Comparison of ENCODE assay signal across 1 cellular context in the genomic region with DNA sequence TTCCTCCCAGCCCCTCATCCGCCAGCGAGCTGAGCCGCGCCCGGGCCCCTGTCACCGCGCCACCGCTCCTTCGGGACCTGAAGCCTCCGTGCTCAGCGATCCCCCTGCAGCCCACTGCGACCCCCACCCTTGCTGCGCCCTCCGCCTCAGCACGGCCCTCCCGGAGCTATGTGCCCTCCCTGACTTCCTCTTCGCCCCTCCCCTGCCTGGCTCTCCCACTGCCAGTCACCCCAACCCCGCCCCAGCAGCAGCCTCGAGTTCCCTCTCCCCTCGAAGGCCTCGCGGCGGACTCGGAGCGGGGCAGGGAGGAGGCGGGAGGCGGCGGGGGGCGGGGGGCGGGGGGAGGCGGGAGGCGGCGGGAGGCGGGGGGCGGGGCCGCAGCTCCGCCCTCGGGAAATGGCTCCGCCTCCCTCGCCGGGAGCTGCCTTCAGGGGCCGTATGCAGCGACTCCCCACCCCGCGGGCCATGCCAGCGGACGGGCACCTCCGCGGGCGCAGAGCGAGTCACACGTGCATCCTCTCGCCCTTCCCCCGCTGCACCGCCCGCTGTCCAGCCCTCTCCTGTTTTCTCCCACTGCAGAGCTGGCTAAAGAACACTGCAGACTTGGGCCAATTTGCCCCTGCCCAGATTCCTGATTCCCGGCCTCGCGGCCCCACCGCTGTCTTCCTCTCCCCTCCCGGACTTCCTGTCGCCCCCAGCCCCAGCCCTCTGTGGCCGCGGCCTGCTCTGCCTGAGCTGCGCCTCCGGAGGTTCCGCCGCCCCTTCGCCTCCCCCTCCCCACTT.
TF ChIP-seq lines count a peak whose summit lies in the region.

No MANE protein-coding gene starts in this region.

TF ChIP-seq in HEK293, 187 proteins besides CTCF, POLR2A, EP300 and RAD21 (continued from another document and continues in another):
- TF ChIP-seq, protein P1, sequence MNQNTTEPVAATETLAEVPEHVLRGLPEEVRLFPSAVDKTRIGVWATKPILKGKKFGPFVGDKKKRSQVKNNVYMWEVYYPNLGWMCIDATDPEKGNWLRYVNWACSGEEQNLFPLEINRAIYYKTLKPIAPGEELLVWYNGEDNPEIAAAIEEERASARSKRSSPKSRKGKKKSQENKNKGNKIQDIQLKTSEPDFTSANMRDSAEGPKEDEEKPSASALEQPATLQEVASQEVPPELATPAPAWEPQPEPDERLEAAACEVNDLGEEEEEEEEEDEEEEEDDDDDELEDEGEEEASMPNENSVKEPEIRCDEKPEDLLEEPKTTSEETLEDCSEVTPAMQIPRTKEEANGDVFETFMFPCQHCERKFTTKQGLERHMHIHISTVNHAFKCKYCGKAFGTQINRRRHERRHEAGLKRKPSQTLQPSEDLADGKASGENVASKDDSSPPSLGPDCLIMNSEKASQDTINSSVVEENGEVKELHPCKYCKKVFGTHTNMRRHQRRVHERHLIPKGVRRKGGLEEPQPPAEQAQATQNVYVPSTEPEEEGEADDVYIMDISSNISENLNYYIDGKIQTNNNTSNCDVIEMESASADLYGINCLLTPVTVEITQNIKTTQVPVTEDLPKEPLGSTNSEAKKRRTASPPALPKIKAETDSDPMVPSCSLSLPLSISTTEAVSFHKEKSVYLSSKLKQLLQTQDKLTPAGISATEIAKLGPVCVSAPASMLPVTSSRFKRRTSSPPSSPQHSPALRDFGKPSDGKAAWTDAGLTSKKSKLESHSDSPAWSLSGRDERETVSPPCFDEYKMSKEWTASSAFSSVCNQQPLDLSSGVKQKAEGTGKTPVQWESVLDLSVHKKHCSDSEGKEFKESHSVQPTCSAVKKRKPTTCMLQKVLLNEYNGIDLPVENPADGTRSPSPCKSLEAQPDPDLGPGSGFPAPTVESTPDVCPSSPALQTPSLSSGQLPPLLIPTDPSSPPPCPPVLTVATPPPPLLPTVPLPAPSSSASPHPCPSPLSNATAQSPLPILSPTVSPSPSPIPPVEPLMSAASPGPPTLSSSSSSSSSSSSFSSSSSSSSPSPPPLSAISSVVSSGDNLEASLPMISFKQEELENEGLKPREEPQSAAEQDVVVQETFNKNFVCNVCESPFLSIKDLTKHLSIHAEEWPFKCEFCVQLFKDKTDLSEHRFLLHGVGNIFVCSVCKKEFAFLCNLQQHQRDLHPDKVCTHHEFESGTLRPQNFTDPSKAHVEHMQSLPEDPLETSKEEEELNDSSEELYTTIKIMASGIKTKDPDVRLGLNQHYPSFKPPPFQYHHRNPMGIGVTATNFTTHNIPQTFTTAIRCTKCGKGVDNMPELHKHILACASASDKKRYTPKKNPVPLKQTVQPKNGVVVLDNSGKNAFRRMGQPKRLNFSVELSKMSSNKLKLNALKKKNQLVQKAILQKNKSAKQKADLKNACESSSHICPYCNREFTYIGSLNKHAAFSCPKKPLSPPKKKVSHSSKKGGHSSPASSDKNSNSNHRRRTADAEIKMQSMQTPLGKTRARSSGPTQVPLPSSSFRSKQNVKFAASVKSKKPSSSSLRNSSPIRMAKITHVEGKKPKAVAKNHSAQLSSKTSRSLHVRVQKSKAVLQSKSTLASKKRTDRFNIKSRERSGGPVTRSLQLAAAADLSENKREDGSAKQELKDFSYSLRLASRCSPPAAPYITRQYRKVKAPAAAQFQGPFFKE (tag by site-specific recombination; IDR thresholded peaks at IDR 0.05; ENCODE audit: borderline replicate concordance), result no peak
- TF ChIP-seq ZNF146 (tag by site-specific recombination; IDR thresholded peaks at IDR 0.05), result no peak
- TF ChIP-seq, protein P2, sequence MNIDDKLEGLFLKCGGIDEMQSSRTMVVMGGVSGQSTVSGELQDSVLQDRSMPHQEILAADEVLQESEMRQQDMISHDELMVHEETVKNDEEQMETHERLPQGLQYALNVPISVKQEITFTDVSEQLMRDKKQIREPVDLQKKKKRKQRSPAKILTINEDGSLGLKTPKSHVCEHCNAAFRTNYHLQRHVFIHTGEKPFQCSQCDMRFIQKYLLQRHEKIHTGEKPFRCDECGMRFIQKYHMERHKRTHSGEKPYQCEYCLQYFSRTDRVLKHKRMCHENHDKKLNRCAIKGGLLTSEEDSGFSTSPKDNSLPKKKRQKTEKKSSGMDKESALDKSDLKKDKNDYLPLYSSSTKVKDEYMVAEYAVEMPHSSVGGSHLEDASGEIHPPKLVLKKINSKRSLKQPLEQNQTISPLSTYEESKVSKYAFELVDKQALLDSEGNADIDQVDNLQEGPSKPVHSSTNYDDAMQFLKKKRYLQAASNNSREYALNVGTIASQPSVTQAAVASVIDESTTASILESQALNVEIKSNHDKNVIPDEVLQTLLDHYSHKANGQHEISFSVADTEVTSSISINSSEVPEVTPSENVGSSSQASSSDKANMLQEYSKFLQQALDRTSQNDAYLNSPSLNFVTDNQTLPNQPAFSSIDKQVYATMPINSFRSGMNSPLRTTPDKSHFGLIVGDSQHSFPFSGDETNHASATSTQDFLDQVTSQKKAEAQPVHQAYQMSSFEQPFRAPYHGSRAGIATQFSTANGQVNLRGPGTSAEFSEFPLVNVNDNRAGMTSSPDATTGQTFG (tag by site-specific recombination; IDR thresholded peaks at IDR 0.05; ENCODE audit: borderline replicate concordance), result no peak
- TF ChIP-seq ZNF112 (tag by site-specific recombination; IDR thresholded peaks at IDR 0.05), result no peak
- no peak for TF ChIP-seq ZNF629 (tag by site-specific recombination; IDR thresholded peaks at IDR 0.05)
- TF ChIP-seq ZNF140 (tag by site-specific recombination; IDR thresholded peaks at IDR 0.05), result no peak
- peak; percentile 71 for TF ChIP-seq ZNF610 (tag by site-specific recombination; IDR thresholded peaks at IDR 0.05; ENCODE audit: borderline replicate concordance)
- TF ChIP-seq ZNF473 (tag by site-specific recombination; IDR thresholded peaks at IDR 0.05), result no peak
- peak; percentile 89 for TF ChIP-seq ZNF423 (tag by site-specific recombination; IDR thresholded peaks at IDR 0.05)
- TF ChIP-seq ZNF585B (tag by site-specific recombination; IDR thresholded peaks at IDR 0.05), result no peak
- TF ChIP-seq, protein P3, sequence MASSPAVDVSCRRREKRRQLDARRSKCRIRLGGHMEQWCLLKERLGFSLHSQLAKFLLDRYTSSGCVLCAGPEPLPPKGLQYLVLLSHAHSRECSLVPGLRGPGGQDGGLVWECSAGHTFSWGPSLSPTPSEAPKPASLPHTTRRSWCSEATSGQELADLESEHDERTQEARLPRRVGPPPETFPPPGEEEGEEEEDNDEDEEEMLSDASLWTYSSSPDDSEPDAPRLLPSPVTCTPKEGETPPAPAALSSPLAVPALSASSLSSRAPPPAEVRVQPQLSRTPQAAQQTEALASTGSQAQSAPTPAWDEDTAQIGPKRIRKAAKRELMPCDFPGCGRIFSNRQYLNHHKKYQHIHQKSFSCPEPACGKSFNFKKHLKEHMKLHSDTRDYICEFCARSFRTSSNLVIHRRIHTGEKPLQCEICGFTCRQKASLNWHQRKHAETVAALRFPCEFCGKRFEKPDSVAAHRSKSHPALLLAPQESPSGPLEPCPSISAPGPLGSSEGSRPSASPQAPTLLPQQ (tag by site-specific recombination; IDR thresholded peaks at IDR 0.05), result peak; percentile 88
- TF ChIP-seq ZBTB17 (tag by site-specific recombination; IDR thresholded peaks at IDR 0.05), result peak; percentile 75
- TF ChIP-seq, protein P4, sequence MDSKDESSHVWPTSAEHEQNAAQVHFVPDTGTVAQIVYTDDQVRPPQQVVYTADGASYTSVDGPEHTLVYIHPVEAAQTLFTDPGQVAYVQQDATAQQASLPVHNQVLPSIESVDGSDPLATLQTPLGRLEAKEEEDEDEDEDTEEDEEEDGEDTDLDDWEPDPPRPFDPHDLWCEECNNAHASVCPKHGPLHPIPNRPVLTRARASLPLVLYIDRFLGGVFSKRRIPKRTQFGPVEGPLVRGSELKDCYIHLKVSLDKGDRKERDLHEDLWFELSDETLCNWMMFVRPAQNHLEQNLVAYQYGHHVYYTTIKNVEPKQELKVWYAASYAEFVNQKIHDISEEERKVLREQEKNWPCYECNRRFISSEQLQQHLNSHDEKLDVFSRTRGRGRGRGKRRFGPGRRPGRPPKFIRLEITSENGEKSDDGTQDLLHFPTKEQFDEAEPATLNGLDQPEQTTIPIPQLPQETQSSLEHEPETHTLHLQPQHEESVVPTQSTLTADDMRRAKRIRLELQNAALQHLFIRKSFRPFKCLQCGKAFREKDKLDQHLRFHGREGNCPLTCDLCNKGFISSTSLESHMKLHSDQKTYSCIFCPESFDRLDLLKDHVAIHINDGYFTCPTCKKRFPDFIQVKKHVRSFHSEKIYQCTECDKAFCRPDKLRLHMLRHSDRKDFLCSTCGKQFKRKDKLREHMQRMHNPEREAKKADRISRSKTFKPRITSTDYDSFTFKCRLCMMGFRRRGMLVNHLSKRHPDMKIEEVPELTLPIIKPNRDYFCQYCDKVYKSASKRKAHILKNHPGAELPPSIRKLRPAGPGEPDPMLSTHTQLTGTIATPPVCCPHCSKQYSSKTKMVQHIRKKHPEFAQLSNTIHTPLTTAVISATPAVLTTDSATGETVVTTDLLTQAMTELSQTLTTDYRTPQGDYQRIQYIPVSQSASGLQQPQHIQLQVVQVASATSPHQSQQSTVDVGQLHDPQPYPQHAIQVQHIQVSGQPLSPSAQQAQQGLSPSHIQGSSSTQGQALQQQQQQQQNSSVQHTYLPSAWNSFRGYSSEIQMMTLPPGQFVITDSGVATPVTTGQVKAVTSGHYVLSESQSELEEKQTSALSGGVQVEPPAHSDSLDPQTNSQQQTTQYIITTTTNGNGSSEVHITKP (tag by site-specific recombination; IDR thresholded peaks at IDR 0.05), result peak; percentile 41
- TF ChIP-seq RBAK (tag by site-specific recombination; IDR thresholded peaks at IDR 0.05), result no peak
- peak; percentile 89 for TF ChIP-seq SP7 (tag by site-specific recombination; IDR thresholded peaks at IDR 0.05)
- TF ChIP-seq GLIS2 (tag by site-specific recombination; IDR thresholded peaks at IDR 0.05), result peak; percentile 90
- TF ChIP-seq, protein P5, sequence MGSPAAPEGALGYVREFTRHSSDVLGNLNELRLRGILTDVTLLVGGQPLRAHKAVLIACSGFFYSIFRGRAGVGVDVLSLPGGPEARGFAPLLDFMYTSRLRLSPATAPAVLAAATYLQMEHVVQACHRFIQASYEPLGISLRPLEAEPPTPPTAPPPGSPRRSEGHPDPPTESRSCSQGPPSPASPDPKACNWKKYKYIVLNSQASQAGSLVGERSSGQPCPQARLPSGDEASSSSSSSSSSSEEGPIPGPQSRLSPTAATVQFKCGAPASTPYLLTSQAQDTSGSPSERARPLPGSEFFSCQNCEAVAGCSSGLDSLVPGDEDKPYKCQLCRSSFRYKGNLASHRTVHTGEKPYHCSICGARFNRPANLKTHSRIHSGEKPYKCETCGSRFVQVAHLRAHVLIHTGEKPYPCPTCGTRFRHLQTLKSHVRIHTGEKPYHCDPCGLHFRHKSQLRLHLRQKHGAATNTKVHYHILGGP (tag by site-specific recombination; IDR thresholded peaks at IDR 0.05), result no peak
- TF ChIP-seq ZNF433 (tag by site-specific recombination; IDR thresholded peaks at IDR 0.05; ENCODE audit: low read depth), result no peak
- TF ChIP-seq ZNF791 (tag by site-specific recombination; IDR thresholded peaks at IDR 0.05), result no peak
- TF ChIP-seq, protein P6, sequence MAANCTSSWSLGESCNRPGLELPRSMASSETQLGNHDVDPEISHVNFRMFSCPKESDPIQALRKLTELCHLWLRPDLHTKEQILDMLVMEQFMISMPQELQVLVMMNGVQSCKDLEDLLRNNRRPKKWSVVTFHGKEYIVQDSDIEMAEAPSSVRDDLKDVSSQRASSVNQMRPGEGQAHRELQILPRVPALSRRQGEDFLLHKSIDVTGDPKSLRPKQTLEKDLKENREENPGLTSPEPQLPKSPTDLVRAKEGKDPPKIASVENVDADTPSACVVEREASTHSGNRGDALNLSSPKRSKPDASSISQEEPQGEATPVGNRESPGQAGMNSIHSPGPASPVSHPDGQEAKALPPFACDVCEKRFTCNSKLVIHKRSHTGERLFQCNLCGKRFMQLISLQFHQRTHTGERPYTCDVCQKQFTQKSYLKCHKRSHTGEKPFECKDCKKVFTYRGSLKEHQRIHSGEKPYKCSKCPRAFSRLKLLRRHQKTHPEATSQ (tag by site-specific recombination; IDR thresholded peaks at IDR 0.05), result peak; percentile 85
- peak; percentile 62 for TF ChIP-seq ZNF366 (tag by site-specific recombination; conservative IDR thresholded peaks at IDR 0.05)
- TF ChIP-seq SALL2 (tag by site-specific recombination; IDR thresholded peaks at IDR 0.05; ENCODE audit: borderline replicate concordance), result no peak
- no peak for TF ChIP-seq ZNF239 (tag by site-specific recombination; IDR thresholded peaks at IDR 0.05)
- TF ChIP-seq, protein P7, sequence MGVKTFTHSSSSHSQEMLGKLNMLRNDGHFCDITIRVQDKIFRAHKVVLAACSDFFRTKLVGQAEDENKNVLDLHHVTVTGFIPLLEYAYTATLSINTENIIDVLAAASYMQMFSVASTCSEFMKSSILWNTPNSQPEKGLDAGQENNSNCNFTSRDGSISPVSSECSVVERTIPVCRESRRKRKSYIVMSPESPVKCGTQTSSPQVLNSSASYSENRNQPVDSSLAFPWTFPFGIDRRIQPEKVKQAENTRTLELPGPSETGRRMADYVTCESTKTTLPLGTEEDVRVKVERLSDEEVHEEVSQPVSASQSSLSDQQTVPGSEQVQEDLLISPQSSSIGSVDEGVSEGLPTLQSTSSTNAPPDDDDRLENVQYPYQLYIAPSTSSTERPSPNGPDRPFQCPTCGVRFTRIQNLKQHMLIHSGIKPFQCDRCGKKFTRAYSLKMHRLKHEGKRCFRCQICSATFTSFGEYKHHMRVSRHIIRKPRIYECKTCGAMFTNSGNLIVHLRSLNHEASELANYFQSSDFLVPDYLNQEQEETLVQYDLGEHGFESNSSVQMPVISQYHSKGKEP (tag by site-specific recombination; IDR thresholded peaks at IDR 0.05), result peak; percentile 80
- TF ChIP-seq ZEB2 (tag by site-specific recombination; IDR thresholded peaks at IDR 0.05), result peak; percentile 91
- peak; percentile 86; the same call in 1 of the 2 replicates for TF ChIP-seq ZNF837 (tag by site-specific recombination; IDR thresholded peaks at IDR 0.05)
- no peak for TF ChIP-seq ZNF560 (tag by site-specific recombination; IDR thresholded peaks at IDR 0.05; ENCODE audit: borderline replicate concordance)
- TF ChIP-seq ZNF558 (tag by site-specific recombination; IDR thresholded peaks at IDR 0.05), result no peak
- peak; percentile 92 for TF ChIP-seq IKZF3 (tag by site-specific recombination; IDR thresholded peaks at IDR 0.05)
- TF ChIP-seq TCF7L2 (IDR thresholded peaks at IDR 0.05; ENCODE audit: borderline replicate concordance, low read depth, low read length), result no peak
- TF ChIP-seq ZNF132 (tag by site-specific recombination; IDR thresholded peaks at IDR 0.05; ENCODE audit: borderline replicate concordance), result no peak
- TF ChIP-seq ZNF211 (tag by site-specific recombination; IDR thresholded peaks at IDR 0.05; ENCODE audit: low read depth), result no peak
- TF ChIP-seq, protein P8, sequence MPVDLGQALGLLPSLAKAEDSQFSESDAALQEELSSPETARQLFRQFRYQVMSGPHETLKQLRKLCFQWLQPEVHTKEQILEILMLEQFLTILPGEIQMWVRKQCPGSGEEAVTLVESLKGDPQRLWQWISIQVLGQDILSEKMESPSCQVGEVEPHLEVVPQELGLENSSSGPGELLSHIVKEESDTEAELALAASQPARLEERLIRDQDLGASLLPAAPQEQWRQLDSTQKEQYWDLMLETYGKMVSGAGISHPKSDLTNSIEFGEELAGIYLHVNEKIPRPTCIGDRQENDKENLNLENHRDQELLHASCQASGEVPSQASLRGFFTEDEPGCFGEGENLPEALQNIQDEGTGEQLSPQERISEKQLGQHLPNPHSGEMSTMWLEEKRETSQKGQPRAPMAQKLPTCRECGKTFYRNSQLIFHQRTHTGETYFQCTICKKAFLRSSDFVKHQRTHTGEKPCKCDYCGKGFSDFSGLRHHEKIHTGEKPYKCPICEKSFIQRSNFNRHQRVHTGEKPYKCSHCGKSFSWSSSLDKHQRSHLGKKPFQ (tag by site-specific recombination; IDR thresholded peaks at IDR 0.05), result no peak
- no peak for TF ChIP-seq ZNF169 (tag by site-specific recombination; IDR thresholded peaks at IDR 0.05)
- 0 out of 2 replicates have a peak, but pooled peaks have one; percentile 48 for TF ChIP-seq ZNF660 (tag by site-specific recombination; IDR thresholded peaks at IDR 0.05)
- TF ChIP-seq ZNF23 (tag by site-specific recombination; IDR thresholded peaks at IDR 0.05; ENCODE audit: borderline replicate concordance), result no peak
- no peak for TF ChIP-seq ZNF248 (tag by site-specific recombination; IDR thresholded peaks at IDR 0.05)
